ENCODE assay signal across 11 cellular contexts in genomic region chr7:94888542-94888941, GRCh38. TPM values are rescaled to one million over a fixed set of nuclear protein-coding genes. Genes with fewer than 3 reads are reported as not detected.
DNase-seq lines count a peak whose midpoint lies in the region; ATAC-seq, FAIRE-seq and TF ChIP-seq lines count a peak whose summit lies in the region.
"Had no signal": no experiment of that assay in that cellular context is flagged by ENCODE, and none has a peak within 500 bp of the region (broad histone marks: within the 10 kb centered on the region; RNA-seq: fewer than 3 reads in every experiment).

No MANE protein-coding gene starts in this region.

- ATAC-seq in Right ventricle myocardium inferior: peak; percentile 56
- peak; percentile 91 for ATAC-seq in body of pancreas
- ATAC-seq in left colon: peak; percentile 82

- H3K9me2 ChIP-seq in Karpas-422 (replicated peaks; ENCODE audit: insufficient read depth, low read length): no peaks in the 10 kb centered on the region

- H3K36me3 ChIP-seq in body of pancreas (replicated peaks in 1 of 2; ENCODE audit: insufficient read depth in 1 of 2, low read depth in 2 of 2): no peaks in the 10 kb centered on the region
- H3K36me3 ChIP-seq in Karpas-422 (ENCODE audit: insufficient read depth, low read length): no peaks in the 10 kb centered on the region

- peaks cover 12% of the 10 kb centered on the region for H3K4me1 ChIP-seq in body of pancreas
- no peaks in the 10 kb centered on the region for H3K4me1 ChIP-seq in Karpas-422 (ENCODE audit: low read length)

- no peaks in the 10 kb centered on the region for H4K20me1 ChIP-seq in Karpas-422 (ENCODE audit: insufficient read depth, low read depth, low read length)

- FAIRE-seq in HTR-8/SVneo (lab: Jason Lieb, UNC): no peak
- FAIRE-seq: GM18507 had no signal

- intact Hi-C loops in Right ventricle myocardium inferior (cut with DNase I): no loop called here
- intact Hi-C loops in cardiac septum (cut with DNase I): no loop called here
- intact Hi-C loops in body of pancreas (cut with DNase I): no loop called here
- intact Hi-C loops in left colon (cut with DNase I, micrococcal nuclease): no loop called here

- WGBS in body of pancreas, 2 donors: 5 to 6% methylated on average over 5 of the region's 5 CpGs

- no peak for TF ChIP-seq POLR2A in body of pancreas (IDR thresholded peaks at IDR 0.05)

- no peak overlapping the region for H3K9ac ChIP-seq in Karpas-422 (ENCODE audit: low read length)

- no peak overlapping the region for H3K4me3 ChIP-seq in body of pancreas
- H3K4me3 ChIP-seq in Karpas-422 (ENCODE audit: low read length): no peak overlapping the region

- no peak for DNase-seq in Right ventricle myocardium inferior (ENCODE audit: missing footprints)
- DNase-seq in cardiac septum (ENCODE audit: low spot score): no peak
- peak; percentile 53 to 79 (median 70) for DNase-seq in body of pancreas
- peak in 1 of 2 donors; percentile 18 for DNase-seq in left colon
- DNase-seq in HTR-8/SVneo (ENCODE audit: insufficient read length, low spot score): no peak
- DNase-seq in Karpas-422: no peak
- DNase-seq in SHP77 treated with DMSO at 0.1 percent for 48 hours (lab: John Stamatoyannopoulos, UW): no peak
- DNase-seq in NCI-H510A treated with DMSO at 0.1 percent for 48 hours (lab: John Stamatoyannopoulos, UW): no peak
- DNase-seq: activated T-cell treated with anti-CD3 and anti-CD28 coated beads, Interleukin-2, amount 50 U/mL, for 1 hour; effector CD4-positive, alpha-beta T cell had no signal

- H3K27ac ChIP-seq in body of pancreas: peak overlapping the region in 3 of 4 donors; percentile 28 to 52 (median 49)
- H3K27ac ChIP-seq in Karpas-422 (ENCODE audit: low read length): no peak overlapping the region

- H3K4me2 ChIP-seq in Karpas-422 (ENCODE audit: low read depth, low read length, poor library complexity, severe bottlenecking): no peak overlapping the region

- TF ChIP-seq CTCF in body of pancreas (IDR thresholded peaks at IDR 0.05): peak in 6 of 7 experiments; percentile 29 to 61 (median 50)

- H3K79me2 ChIP-seq in Karpas-422 (ENCODE audit: low read length): no peaks in the 10 kb centered on the region

- H3K9me3 ChIP-seq in body of pancreas (no peaks in the 10 kb centered on the region), Karpas-422 (ENCODE audit: low read length) (no peaks in the 10 kb centered on the region)

- no peaks in the 10 kb centered on the region for H3K27me3 ChIP-seq in body of pancreas
- no peaks in the 10 kb centered on the region for H3K27me3 ChIP-seq in Karpas-422 (ENCODE audit: low read length)

- H2AFZ ChIP-seq in Karpas-422 (ENCODE audit: low read length): no peak overlapping the region

RNA-seq across cellular contexts. Expression of gene PPP1R9A, which starts 18.9 kb away (rescaled TPM):
- total RNA-seq in Right ventricle myocardium inferior: 21.9 TPM
- total RNA-seq in cardiac septum: 42.8 TPM
- total RNA-seq in body of pancreas: 10 to 100 TPM; 16.1 to 44.2 TPM
- 10 to 100 TPM; 24.0 to 24.5 TPM for total RNA-seq in left colon
- total RNA-seq in Karpas-422 (2014; rRNA removed; shearing (Covaris generic); ENCODE audit: low replicate concordance): not detected in 2 replicates

Comparison
In these comparisons a context has a peak if more than half of its experiments do, and no peak if none do; other contexts are left out.
1. DNase-seq: peak in body of pancreas (4 of 4); none in Right ventricle myocardium inferior (single experiment), cardiac septum (single experiment), HTR-8/SVneo (single experiment), Karpas-422 (single experiment), SHP77 treated with DMSO at 0.1 percent for 48 hours (single experiment) and NCI-H510A treated with DMSO at 0.1 percent for 48 hours (single experiment).
2. RNA of gene PPP1R9A, which starts 18.9 kb away (total RNA-seq): 16.1 to 44.2 TPM in body of pancreas, 42.8 TPM in cardiac septum (single experiment), 24.0 to 24.5 TPM in left colon and 21.9 TPM in Right ventricle myocardium inferior (single experiment); not detected in Karpas-422; every median in the first group is over 10 times any median in the second.
3. Peak in every context shown above with its lines, with median percentiles within 50 percentile points of each other: ATAC-seq.